ENCODE assay signal across 8 cellular contexts in genomic region chr2:240250985-240251847, GRCh38.
A peak's percentile ranks its signal among the peaks of the same experiment; 100 is the strongest.
DNase-seq lines count a peak whose midpoint lies in the region; ATAC-seq, FAIRE-seq and TF ChIP-seq lines count a peak whose summit lies in the region.

No MANE protein-coding gene starts in this region.

- peak; percentile 87 for DNase-seq in NCI-H226
- peak; percentile 71 for DNase-seq in bronchial epithelial cell (ENCODE audit: low read depth)
- peak; percentile 81 for DNase-seq in kidney epithelial cell (ENCODE audit: low read depth)
- no peak for DNase-seq in activated naive CD4-positive, alpha-beta T cell (lab: John Stamatoyannopoulos, UW)
- DNase-seq in stimulated activated CD4-positive, alpha-beta T cell treated with anti-CD3 and anti-CD28 coated beads, Interleukin-4, amount 100 ng/mL, for 1 hour: no peak

- H3K9ac ChIP-seq in ES-I3 (ENCODE audit: low read depth, low read length): peak overlapping the region; percentile 46; the same call in 1 of the 2 replicates

- TF ChIP-seq CTCF in bronchial epithelial cell (IDR thresholded peaks at IDR 0.05; ENCODE audit: insufficient read depth, low read length, severe bottlenecking) (no peak), kidney epithelial cell (IDR thresholded peaks at IDR 0.05; ENCODE audit: insufficient read depth, low read length, poor library complexity, severe bottlenecking) (no peak)

- H3K27me3 ChIP-seq in bronchial epithelial cell (ENCODE audit: control insufficient read depth, insufficient read depth, low read length) (no peaks in the 10 kb centered on the region), kidney epithelial cell (ENCODE audit: control insufficient read depth, insufficient read depth, low read length) (no peaks in the 10 kb centered on the region)

- no peaks in the 10 kb centered on the region for H3K9me3 ChIP-seq in ES-I3 (ENCODE audit: control insufficient read depth, insufficient read depth, low read length)

- ATAC-seq in GM19455 (IDR thresholded peaks at IDR 0.05; ENCODE audit: unreplicated experiment): no peak

- peaks cover 8% of the 10 kb centered on the region for H3K4me1 ChIP-seq in ES-I3 (ENCODE audit: insufficient read depth, low read length)

- peak overlapping the region in 13 of 21 experiments; percentile 4 to 69 (median 34) for H3K27ac ChIP-seq in skin epidermis

- no peak overlapping the region for H3K4me3 ChIP-seq in bronchial epithelial cell (ENCODE audit: low read depth, low read length)
- no peak overlapping the region for H3K4me3 ChIP-seq in kidney epithelial cell (ENCODE audit: low read depth, low read length)
- no peak overlapping the region for H3K4me3 ChIP-seq in skin epidermis

- no peaks in the 10 kb centered on the region for H3K36me3 ChIP-seq in ES-I3 (ENCODE audit: insufficient read depth, low read length)
- H3K36me3 ChIP-seq in bronchial epithelial cell (ENCODE audit: control insufficient read depth, insufficient read depth, low read length): no peaks in the 10 kb centered on the region
- no peaks in the 10 kb centered on the region for H3K36me3 ChIP-seq in kidney epithelial cell (ENCODE audit: control insufficient read depth, insufficient read depth, low read length)

- FAIRE-seq in bronchial epithelial cell (lab: Jason Lieb, UNC): no peak

Comparison
In these comparisons a context has a peak if more than half of its experiments do, and no peak if none do; other contexts are left out.
1. DNase-seq: peak in NCI-H226 (single experiment), bronchial epithelial cell (single experiment) and kidney epithelial cell (single experiment); none in activated naive CD4-positive, alpha-beta T cell (0 of 4) and stimulated activated CD4-positive, alpha-beta T cell treated with anti-CD3 and anti-CD28 coated beads, Interleukin-4, amount 100 ng/mL, for 1 hour (single experiment).